8 cellular contexts compared by ENCODE assay signal in genomic region chr16:2777231-2777902, GRCh38. TPM values are rescaled to one million over a fixed set of nuclear protein-coding genes. Genes with fewer than 3 reads are reported as not detected.
A peak's percentile ranks its signal among the peaks of the same experiment; 100 is the strongest.
DNase-seq lines count a peak whose midpoint lies in the region; ATAC-seq, FAIRE-seq and TF ChIP-seq lines count a peak whose summit lies in the region.

TSS of gene ELOB (minus strand) at chr16:2777280. CDS start at chr16:2777239, 41 bp downstream.

- TF ChIP-seq RAD21 in IMR-90 (IDR thresholded peaks at IDR 0.05; ENCODE audit: low read length), result no peak

- peaks cover 27% of the 10 kb centered on the region for H3K4me1 Mint-ChIP-seq in activated T-helper 1 cell treated with anti-CD3 and anti-CD28 coated beads, Interleukin-12 subunit alpha, Interleukin-12 subunit beta, Interleukin-2, Interleukin-4 antibody, amounts not matched to agents 30 ng/mL and 10 ng/mL and 1 ng/mL, durations not matched to agents 14 hours and 24 hours and 36 hours (ENCODE audit: low read depth)
- peaks cover 20 to 55% (median 38%) of the 10 kb centered on the region in 7 donors for H3K4me1 Mint-ChIP-seq in naive thymus-derived CD4-positive, alpha-beta T cell
- peaks cover 40% of the 10 kb centered on the region for H3K4me1 Mint-ChIP-seq in stimulated activated memory B cell treated with anti-CD40 and anti-IgM and Interleukin-4, amounts not matched to agents 10 μg/mL and 1 μg/mL and 100 μg/mL, for 72 hours

- no peak for TF ChIP-seq CTCF in D721Med (IDR thresholded peaks at IDR 0.05; ENCODE audit: insufficient read depth, missing control alignments)
- no peak for TF ChIP-seq CTCF in IMR-90 (conservative IDR thresholded peaks at IDR 0.05; ENCODE audit: low read depth, low read length)

- H2AK5ac ChIP-seq in IMR-90 (ENCODE audit: low read depth, low read length), result peak within 1 kb of the TSS; percentile 98

- intact Hi-C loops in IMR-90 (cut with micrococcal nuclease), result no loop called here
- intact Hi-C loops in activated T-helper 1 cell treated with anti-CD3 and anti-CD28 coated beads, Interleukin-12 subunit alpha, Interleukin-12 subunit beta, Interleukin-2, Interleukin-4 antibody, amounts not matched to agents 30 ng/mL and 10 ng/mL and 1 ng/mL, durations not matched to agents 14 hours and 24 hours and 36 hours (cut with micrococcal nuclease), result loop anchor here (1.0 to 5.0 kb wide), 6 partner anchors 24 to 127 kb away; partner anchors contain the start of gene KCTD5
- intact Hi-C loops in naive thymus-derived CD4-positive, alpha-beta T cell (cut with micrococcal nuclease), result loop anchor here (1.0 to 10.0 kb wide), 12 partner anchors 25 to 620 kb away; partner anchors contain the start of genes SRRM2 (in 2 of the 2), FLYWCH2 (in 1 of the 2), KCTD5 (in 1 of the 2) and RNPS1 (in 1 of the 2)

- 0% methylated on average over 42 of the region's 70 CpGs; no CpG with 5 or more reads in 1 of the 2 experiments for WGBS in IMR-90 (ENCODE audit: extremely low coverage in 2 of 2, insufficient read length in 1 of 2), 2 experiments

- H4K20me1 ChIP-seq in IMR-90 (ENCODE audit: insufficient read depth, low read length), result peaks cover 37% of the 10 kb centered on the region

- peak within 1 kb of the TSS; percentile 98 for H2AFZ ChIP-seq in IMR-90 (replicated peaks; ENCODE audit: low read length, poor library complexity)

- H3K27me3 Mint-ChIP-seq in activated T-helper 1 cell treated with anti-CD3 and anti-CD28 coated beads, Interleukin-12 subunit alpha, Interleukin-12 subunit beta, Interleukin-2, Interleukin-4 antibody, amounts not matched to agents 30 ng/mL and 10 ng/mL and 1 ng/mL, durations not matched to agents 14 hours and 24 hours and 36 hours (ENCODE audit: insufficient read depth), result no peaks in the 10 kb centered on the region
- H3K27me3 Mint-ChIP-seq in naive thymus-derived CD4-positive, alpha-beta T cell, result no peaks in the 10 kb centered on the region
- H3K27me3 Mint-ChIP-seq in stimulated activated memory B cell treated with anti-CD40 and anti-IgM and Interleukin-4, amounts not matched to agents 10 μg/mL and 1 μg/mL and 100 μg/mL, for 72 hours, result no peaks in the 10 kb centered on the region

- H3K9ac ChIP-seq in IMR-90 (ENCODE audit: low read depth, low read length), result peak within 1 kb of the TSS; percentile 99

- H3K9me3 ChIP-seq in IMR-90 (ENCODE audit: control insufficient read depth, insufficient read depth, low read length), result no peaks in the 10 kb centered on the region
- H3K9me3 ChIP-seq in naive thymus-derived CD4-positive, alpha-beta T cell (ENCODE audit: control insufficient read depth in 2 of 3, low read length in 3 of 3), result no peaks in the 10 kb centered on the region

- H3K56ac ChIP-seq in IMR-90 (ENCODE audit: extremely low read depth, insufficient read depth, low read length), result peak within 1 kb of the TSS; percentile 96

- dilution Hi-C loops in IMR-90 (cut with HindIII; ENCODE audit: low sequenced_read_pairs, unreplicated experiment), result no loop called here

- peaks cover 15% of the 10 kb centered on the region for H3K9me1 ChIP-seq in IMR-90 (ENCODE audit: insufficient read depth, low read length)

- POLR2A ChIA-PET in IMR-90 (lab: Charles Lee; ENCODE audit: unreplicated experiment), result no interaction called here
- POLR2A ChIA-PET in naive thymus-derived CD4-positive, alpha-beta T cell (lab: Charles Lee), result interaction anchor here (0.6 to 3.2 kb wide), 15 partner anchors 10 to 1100 kb away, joined by 3 to 66 read pairs (median 6); partner anchors contain the start of genes ATP6V0C, FLYWCH2, JPT2 and SRRM2

- peak within 1 kb of the TSS; percentile 99 for H3K23ac ChIP-seq in IMR-90 (ENCODE audit: low read depth, low read length)

- H3K27ac Mint-ChIP-seq in activated T-helper 1 cell treated with anti-CD3 and anti-CD28 coated beads, Interleukin-12 subunit alpha, Interleukin-12 subunit beta, Interleukin-2, Interleukin-4 antibody, amounts not matched to agents 30 ng/mL and 10 ng/mL and 1 ng/mL, durations not matched to agents 14 hours and 24 hours and 36 hours, result peak within 1 kb of the TSS; percentile 94
- H3K27ac Mint-ChIP-seq in naive thymus-derived CD4-positive, alpha-beta T cell, result peak within 1 kb of the TSS; percentile 96 to 99 (median 98)
- peak within 1 kb of the TSS; percentile 99 for H3K27ac Mint-ChIP-seq in stimulated activated memory B cell treated with anti-CD40 and anti-IgM and Interleukin-4, amounts not matched to agents 10 μg/mL and 1 μg/mL and 100 μg/mL, for 72 hours

- no peak for FAIRE-seq in D721Med (lab: Jason Lieb, UNC)
- FAIRE-seq in RCC 7860 (lab: Jason Lieb, UNC), result no peak

- H3K4me3 ChIP-seq in IMR-90 (ENCODE audit: insufficient read depth, low read depth, low read length), result peak within 1 kb of the TSS; percentile 96
- H3K4me3 ChIP-seq in naive thymus-derived CD4-positive, alpha-beta T cell (ENCODE audit: low read length), result peak within 1 kb of the TSS; percentile 93

- H3K14ac ChIP-seq in IMR-90 (replicated peaks; ENCODE audit: low read depth, low read length), result peak within 1 kb of the TSS; percentile 99

- H4K91ac ChIP-seq in IMR-90 (ENCODE audit: insufficient read depth, low read depth, low read length), result peak within 1 kb of the TSS; percentile 99

- peaks cover 26% of the 10 kb centered on the region for H3K36me3 ChIP-seq in IMR-90 (ENCODE audit: control insufficient read depth, insufficient read depth, low read length)
- peaks cover 0 to 38% (median 0%) of the 10 kb centered on the region in 3 experiments for H3K36me3 ChIP-seq in naive thymus-derived CD4-positive, alpha-beta T cell (ENCODE audit: control insufficient read depth in 2 of 3, insufficient read depth in 3 of 3, low read length in 3 of 3)

- H2AK9ac ChIP-seq in IMR-90 (replicated peaks; ENCODE audit: low read depth, low read length, poor library complexity), result peak within 1 kb of the TSS; percentile 100

- no peak within 1 kb of the TSS for H2BK15ac ChIP-seq in IMR-90 (ENCODE audit: low read depth, low read length)

- peak within 1 kb of the TSS; percentile 99 for H3K4ac ChIP-seq in IMR-90 (ENCODE audit: low read depth, low read length)

- TSS peak; percentile 48 for BruUV-seq in IMR-90 (replicated peaks; lab: Mats Ljungman, UMichigan)

- H2BK5ac ChIP-seq in IMR-90 (ENCODE audit: low read depth, low read length, poor library complexity, severe bottlenecking), result peak within 1 kb of the TSS; percentile 97

- H3K79me1 ChIP-seq in IMR-90 (ENCODE audit: low read depth in 1 of 2, low read length in 2 of 2), result peaks cover 21 to 68% of the 10 kb centered on the region in 2 experiments

- peak within 1 kb of the TSS; percentile 97 for H3K18ac ChIP-seq in IMR-90 (ENCODE audit: low read depth, low read length)

- H3K36me3 Mint-ChIP-seq in activated T-helper 1 cell treated with anti-CD3 and anti-CD28 coated beads, Interleukin-12 subunit alpha, Interleukin-12 subunit beta, Interleukin-2, Interleukin-4 antibody, amounts not matched to agents 30 ng/mL and 10 ng/mL and 1 ng/mL, durations not matched to agents 14 hours and 24 hours and 36 hours (ENCODE audit: low read depth), result peaks cover 12% of the 10 kb centered on the region
- H3K36me3 Mint-ChIP-seq in naive thymus-derived CD4-positive, alpha-beta T cell, result peaks cover 4 to 7% (median 6%) of the 10 kb centered on the region in 5 donors
- H3K36me3 Mint-ChIP-seq in stimulated activated memory B cell treated with anti-CD40 and anti-IgM and Interleukin-4, amounts not matched to agents 10 μg/mL and 1 μg/mL and 100 μg/mL, for 72 hours, result peaks cover 8% of the 10 kb centered on the region

- H3K4me1 ChIP-seq in IMR-90 (ENCODE audit: control insufficient read depth, insufficient read depth, low read length), result peaks cover 12% of the 10 kb centered on the region
- peaks cover 19 to 24% of the 10 kb centered on the region in 2 donors for H3K4me1 ChIP-seq in naive thymus-derived CD4-positive, alpha-beta T cell (ENCODE audit: control insufficient read depth in 2 of 2, insufficient read depth in 2 of 2, low read length in 2 of 2)

- H2BK120ac ChIP-seq in IMR-90 (ENCODE audit: low read depth, low read length), result peak within 1 kb of the TSS; percentile 65; the same call in 1 of the 2 replicates

- peak; percentile 93 for DNase-seq in D721Med (ENCODE audit: insufficient read length, low spot score)
- peak; percentile 73 for DNase-seq in IMR-90
- peak; percentile 59 for DNase-seq in RCC 7860 (ENCODE audit: low spot score)
- DNase-seq in activated T-helper 1 cell treated with anti-CD3 and anti-CD28 coated beads, Interleukin-12 subunit alpha, Interleukin-12 subunit beta, Interleukin-2, Interleukin-4 antibody, amounts not matched to agents 30 ng/mL and 10 ng/mL and 1 ng/mL, durations not matched to agents 14 hours and 24 hours and 36 hours (ENCODE audit: low spot score), result peak; percentile 87
- DNase-seq in fibroblast of gingiva (ENCODE audit: low read depth), result peak; percentile 78
- DNase-seq in naive thymus-derived CD4-positive, alpha-beta T cell, result peak; percentile 81 to 95 (median 90)

- no peaks in the 10 kb centered on the region; the same call in 1 of the 2 replicates for H3K27me3 ChIP-seq in IMR-90 (ENCODE audit: control insufficient read depth, insufficient read depth, low read length)
- H3K27me3 ChIP-seq in naive thymus-derived CD4-positive, alpha-beta T cell (ENCODE audit: control insufficient read depth in 2 of 2, insufficient read depth in 2 of 2, low read length in 2 of 2), result no peaks in the 10 kb centered on the region

- H3K4me3 Mint-ChIP-seq in activated T-helper 1 cell treated with anti-CD3 and anti-CD28 coated beads, Interleukin-12 subunit alpha, Interleukin-12 subunit beta, Interleukin-2, Interleukin-4 antibody, amounts not matched to agents 30 ng/mL and 10 ng/mL and 1 ng/mL, durations not matched to agents 14 hours and 24 hours and 36 hours, result peak within 1 kb of the TSS; percentile 93
- H3K4me3 Mint-ChIP-seq in naive thymus-derived CD4-positive, alpha-beta T cell, result peak within 1 kb of the TSS; percentile 93 to 97 (median 96)
- peak within 1 kb of the TSS; percentile 91 for H3K4me3 Mint-ChIP-seq in stimulated activated memory B cell treated with anti-CD40 and anti-IgM and Interleukin-4, amounts not matched to agents 10 μg/mL and 1 μg/mL and 100 μg/mL, for 72 hours

- H3K27ac ChIP-seq in IMR-90 (ENCODE audit: insufficient read depth, low read length), result peak within 1 kb of the TSS; percentile 100
- peak within 1 kb of the TSS; percentile 99 for H3K27ac ChIP-seq in naive thymus-derived CD4-positive, alpha-beta T cell (ENCODE audit: low read depth, low read length)

- ATAC-seq in GM21423 (IDR thresholded peaks at IDR 0.05; ENCODE audit: unreplicated experiment) (peak; percentile 76), IMR-90 (ENCODE audit: low read depth) (peak; percentile 93)
- ATAC-seq in naive thymus-derived CD4-positive, alpha-beta T cell, result peak; percentile 95
- peak; percentile 94 for ATAC-seq in stimulated activated memory B cell treated with anti-CD40 and anti-IgM and Interleukin-4, amounts not matched to agents 10 μg/mL and 1 μg/mL and 100 μg/mL, for 72 hours

- H2BK20ac ChIP-seq in IMR-90 (ENCODE audit: low read depth, low read length), result no peak within 1 kb of the TSS

- H4K5ac ChIP-seq in IMR-90 (ENCODE audit: low read depth, low read length), result peak within 1 kb of the TSS; percentile 98

- CTCF ChIA-PET in IMR-90 (lab: Yijun Ruan, JAX), result no interaction called here
- CTCF ChIA-PET in naive thymus-derived CD4-positive, alpha-beta T cell (lab: Charles Lee), result interaction anchor here (0.6 kb wide), 1 partner anchor 140 kb away, joined by 4 read pairs; no protein-coding TSS in a partner anchor

- no peaks in the 10 kb centered on the region for H3K9me3 Mint-ChIP-seq in activated T-helper 1 cell treated with anti-CD3 and anti-CD28 coated beads, Interleukin-12 subunit alpha, Interleukin-12 subunit beta, Interleukin-2, Interleukin-4 antibody, amounts not matched to agents 30 ng/mL and 10 ng/mL and 1 ng/mL, durations not matched to agents 14 hours and 24 hours and 36 hours
- H3K9me3 Mint-ChIP-seq in naive thymus-derived CD4-positive, alpha-beta T cell, result no peaks in the 10 kb centered on the region
- H3K9me3 Mint-ChIP-seq in stimulated activated memory B cell treated with anti-CD40 and anti-IgM and Interleukin-4, amounts not matched to agents 10 μg/mL and 1 μg/mL and 100 μg/mL, for 72 hours, result no peaks in the 10 kb centered on the region

- in situ Hi-C loops in IMR-90 (cut with MboI; ENCODE audit: low sequenced_read_pairs), result no loop called here

- peak within 1 kb of the TSS; percentile 99 to 100 for H4K8ac ChIP-seq in IMR-90 (ENCODE audit: low read depth in 2 of 2, low read length in 2 of 2)

- H3K4me2 ChIP-seq in IMR-90 (ENCODE audit: low read depth, low read length), result peak within 1 kb of the TSS; percentile 95

- peak; percentile 87 for TF ChIP-seq POLR2A in IMR-90 (IDR thresholded peaks at IDR 0.05; ENCODE audit: low read depth, low read length)

RNA-seq across cellular contexts. Expression of gene ELOB, which starts in this region (rescaled TPM):
- 225 and 5,859 TPM in 2 replicates for total RNA-seq in IMR-90 (2012; rRNA removed)
- polyA plus RNA-seq in IMR-90 (2012; rRNA removed), result 442 and 481 TPM in 2 replicates
- 442 and 479 TPM in 2 replicates for polyA plus RNA-seq in IMR-90 (2012; cell fraction: cytosol; rRNA removed)
- polyA plus RNA-seq in IMR-90 (2012; cell fraction: nucleus; rRNA removed; ENCODE audit: low replicate concordance), result 142 and 174 TPM in 2 replicates
- total RNA-seq in activated T-helper 1 cell treated with anti-CD3 and anti-CD28 coated beads, Interleukin-12 subunit alpha, Interleukin-12 subunit beta, Interleukin-2, Interleukin-4 antibody, amounts not matched to agents 30 ng/mL and 10 ng/mL and 1 ng/mL, durations not matched to agents 14 hours and 24 hours and 36 hours, result 256 and 277 TPM in 2 replicates
- 100 to 1,000 TPM in 2 of 5 experiments, 10 to 100 TPM in 3; 65.3 to 242 (median 99.3) TPM for total RNA-seq in naive thymus-derived CD4-positive, alpha-beta T cell
- 100 to 1,000 TPM; 136 to 252 TPM for polyA plus RNA-seq in naive thymus-derived CD4-positive, alpha-beta T cell

Comparison
In these comparisons a context has a peak if more than half of its experiments do, and no peak if none do; other contexts are left out.
1. Peak in every context shown above with its lines: DNase-seq, ATAC-seq, H3K4me3 ChIP-seq and H3K27ac ChIP-seq.